In genomic region chr4:23320881-23321612, GRCh38 we compare ENCODE assay signal across 1 cellular context.
TF ChIP-seq lines count a peak whose summit lies in the region.

No MANE protein-coding gene starts in this region.

TF ChIP-seq in GM23338, 12 proteins besides CTCF, POLR2A, EP300 and RAD21 (continued from another document):
- TF ChIP-seq ZNF462 (CRISPR knock-in tag; IDR thresholded peaks at IDR 0.05) (no peak), EZH2 (IDR thresholded peaks at IDR 0.05; ENCODE audit: low read depth, unreplicated experiment) (no peak)
